In genomic region chr6:164106345-164106769, GRCh38 we compare ENCODE assay signal across 1 cellular context.
A peak's percentile ranks its signal among the peaks of the same experiment; 100 is the strongest.
TF ChIP-seq lines count a peak whose summit lies in the region.

No MANE protein-coding gene starts in this region.

TF ChIP-seq in K562, 482 proteins besides CTCF, POLR2A, EP300 and RAD21 (continued from another document and continues in another):
- TF ChIP-seq CUX1 (CRISPR knock-in tag; IDR thresholded peaks at IDR 0.05) (no peak), MYC (IDR thresholded peaks at IDR 0.05; ENCODE audit: low read depth, low read length) (peak; percentile 73), MYC (CRISPR knock-in tag; IDR thresholded peaks at IDR 0.05; ENCODE audit: borderline replicate concordance, low read depth) (peak; percentile 80; the same call in 1 of the 2 replicates), JUN (IDR thresholded peaks at IDR 0.05; ENCODE audit: borderline replicate concordance, low read depth, low read length) (no peak), JUN (CRISPR knock-in tag; IDR thresholded peaks at IDR 0.05; ENCODE audit: borderline replicate concordance) (no peak), DDX20 (tag; IDR thresholded peaks at IDR 0.05; ENCODE audit: low read depth) (no peak), ZBTB26 (CRISPR knock-in tag; IDR thresholded peaks at IDR 0.05) (no peak), ZNF318 (IDR thresholded peaks at IDR 0.05; ENCODE audit: borderline replicate concordance in 1 of 2, low read depth in 1 of 2) (no peak), TSC22D4 (tag; IDR thresholded peaks at IDR 0.05) (no peak), MCM3 (IDR thresholded peaks at IDR 0.05) (no peak), KAT8 (IDR thresholded peaks at IDR 0.05; ENCODE audit: low read depth) (no peak), NFE2 (IDR thresholded peaks at IDR 0.05; ENCODE audit: low read depth) (no peak), OTX1 (CRISPR knock-in tag; IDR thresholded peaks at IDR 0.05) (no peak), RB1 (IDR thresholded peaks at IDR 0.05; ENCODE audit: low read depth) (no peak), KAT7 (CRISPR knock-in tag; IDR thresholded peaks at IDR 0.05; ENCODE audit: borderline replicate concordance) (no peak), SLC30A9 (CRISPR knock-in tag; IDR thresholded peaks at IDR 0.05) (no peak), ZNF134 (CRISPR knock-in tag; conservative IDR thresholded peaks at IDR 0.05) (no peak), TAL1 (IDR thresholded peaks at IDR 0.05) (no peak), XRCC3 (IDR thresholded peaks at IDR 0.05) (no peak), ZNF124 (CRISPR knock-in tag; IDR thresholded peaks at IDR 0.05) (peak; percentile 57; the same call in 1 of the 2 replicates), SMAD3 (CRISPR knock-in tag; conservative IDR thresholded peaks at IDR 0.05) (no peak), RFX1 (IDR thresholded peaks at IDR 0.05) (no peak), CEBPB (tag; IDR thresholded peaks at IDR 0.05) (no peak), ZNF507 (tag; conservative IDR thresholded peaks at IDR 0.05) (no peak), PATZ1 (CRISPR knock-in tag; IDR thresholded peaks at IDR 0.05; ENCODE audit: borderline replicate concordance) (0 out of 2 replicates have a peak, but pooled peaks have one; percentile 76), RHOXF2B (CRISPR knock-in tag; conservative IDR thresholded peaks at IDR 0.05) (no peak), UBTF (IDR thresholded peaks at IDR 0.05; ENCODE audit: borderline replicate concordance in 1 of 2, low read depth in 2 of 2, low read length in 2 of 2) (no peak), ZNF668 (CRISPR knock-in tag; IDR thresholded peaks at IDR 0.05) (peak; percentile 76; the same call in 1 of the 2 replicates), SAP30 (IDR thresholded peaks at IDR 0.05; ENCODE audit: borderline replicate concordance, insufficient read depth, low read depth, low read length, poor library complexity, severe bottlenecking) (no peak), MED1 (CRISPR knock-in tag; IDR thresholded peaks at IDR 0.05; ENCODE audit: borderline replicate concordance) (no peak)
